Comparison of ENCODE assay signal across 28 cellular contexts in genomic region chr6:80938131-80938530, GRCh38.
DNase-seq lines count a peak whose midpoint lies in the region; ATAC-seq, FAIRE-seq and TF ChIP-seq lines count a peak whose summit lies in the region.
"Had no signal": no experiment of that assay in that cellular context is flagged by ENCODE, and none has a peak within 500 bp of the region (broad histone marks: within the 10 kb centered on the region; RNA-seq: fewer than 3 reads in every experiment).

No MANE protein-coding gene starts in this region.

- H3K4me3 ChIP-seq in bronchial epithelial cell (ENCODE audit: low read depth, low read length), result no peak overlapping the region
- H3K4me3 ChIP-seq in upper lobe of left lung, result no peak overlapping the region
- H3K4me3 ChIP-seq: GM23248 had no signal

- peak; percentile 16 for DNase-seq in NCI-H2171 treated with DMSO at 0.1 percent for 48 hours (lab: John Stamatoyannopoulos, UW)
- no peak for DNase-seq in NCI-H2171 (lab: John Stamatoyannopoulos, UW)
- peak; percentile 11 for DNase-seq in GM04504 (ENCODE audit: low read depth)
- peak; percentile 4 for DNase-seq in bronchial epithelial cell (ENCODE audit: low read depth)
- DNase-seq in fibroblast of peridontal ligament (ENCODE audit: extremely low read depth), result peak; percentile 12
- DNase-seq in upper lobe of left lung, result no peak
- DNase-seq in activated T-cell treated with anti-CD3 and anti-CD28 coated beads, Interleukin-2, amount 50 U/mL, for 48 hours, result no peak
- DNase-seq: BE2C; CD4-positive, CD25-positive, alpha-beta regulatory T cell; GF-D8; GM23248; H7; IMR-90; NCI-H1048; NCI-H1417; NCI-H1694; NCI-H2029 treated with DMSO at 0.1 percent for 48 hours; NCI-H226; NCI-H510A treated with DMSO at 0.1 percent for 48 hours; NCI-H774; PC-3; SK-N-SH; SW 1271 had no signal

- no peak for ATAC-seq in upper lobe of left lung (ENCODE audit: low FRiP score in 2 of 2)
- no peak for ATAC-seq in GM21717 (IDR thresholded peaks at IDR 0.05; ENCODE audit: unreplicated experiment)
- ATAC-seq: PC-3 had no signal

- TF ChIP-seq CTCF in bronchial epithelial cell (IDR thresholded peaks at IDR 0.05; ENCODE audit: insufficient read depth, low read length, severe bottlenecking) (no peak), upper lobe of left lung (IDR thresholded peaks at IDR 0.05) (no peak)

- no peak for TF ChIP-seq EP300 in upper lobe of left lung (IDR thresholded peaks at IDR 0.05)

- no peak overlapping the region for H3K27ac ChIP-seq in upper lobe of left lung
- H3K27ac ChIP-seq: 22Rv1, GM23248, KMS-11 had no signal

- no peak for FAIRE-seq in bronchial epithelial cell (lab: Jason Lieb, UNC)
- FAIRE-seq: D721Med, GM18507 had no signal

- peaks cover 0 to 5% (median 0%) of the 10 kb centered on the region in 4 donors for H3K9me3 ChIP-seq in upper lobe of left lung
- H3K9me3 ChIP-seq: BE2C had no signal

- H3K27me3 ChIP-seq in bronchial epithelial cell (ENCODE audit: control insufficient read depth, insufficient read depth, low read length) (no peaks in the 10 kb centered on the region), upper lobe of left lung (no peaks in the 10 kb centered on the region)
- H3K27me3 ChIP-seq: BE2C had no signal

- no peak for TF ChIP-seq POLR2A in upper lobe of left lung (IDR thresholded peaks at IDR 0.05)

- H3K36me3 ChIP-seq in bronchial epithelial cell (ENCODE audit: control insufficient read depth, insufficient read depth, low read length) (no peaks in the 10 kb centered on the region), upper lobe of left lung (no peaks in the 10 kb centered on the region)
- H3K36me3 ChIP-seq: BE2C had no signal

- 50 to 59% methylated on average over 1 of the region's 1 CpG for WGBS in upper lobe of left lung, 2 donors

- no peaks in the 10 kb centered on the region for H3K4me1 ChIP-seq in upper lobe of left lung
- H3K4me1 ChIP-seq: BE2C had no signal

Comparison
In these comparisons a context has a peak if more than half of its experiments do, and no peak if none do; other contexts are left out.
1. DNase-seq: peak in NCI-H2171 treated with DMSO at 0.1 percent for 48 hours (single experiment), GM04504 (single experiment), bronchial epithelial cell (single experiment) and fibroblast of peridontal ligament (single experiment); none in NCI-H2171 (single experiment), upper lobe of left lung (0 of 2) and activated T-cell treated with anti-CD3 and anti-CD28 coated beads, Interleukin-2, amount 50 U/mL, for 48 hours (0 of 2).